ENCODE assay signal across 18 cellular contexts in the genomic region with DNA sequence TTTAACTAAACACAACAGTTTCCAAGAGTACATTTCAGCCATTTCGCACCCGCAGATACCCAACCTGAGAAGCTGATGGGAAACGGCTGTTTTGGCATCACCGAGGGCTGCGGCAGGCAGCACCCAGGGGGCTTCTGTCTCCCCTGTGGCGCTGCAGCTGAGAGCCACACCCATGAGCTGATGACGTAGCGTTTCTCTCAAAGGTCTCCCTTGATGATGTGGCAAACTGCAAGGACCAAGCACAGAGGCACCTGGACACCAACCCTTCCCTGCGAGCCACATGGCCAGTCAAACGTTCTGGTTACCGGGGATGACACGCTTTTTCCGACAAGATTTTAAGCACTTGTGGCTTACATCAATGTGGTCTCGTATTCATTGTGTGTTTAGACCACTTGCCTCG.
DNase-seq lines count a peak whose midpoint lies in the region; ATAC-seq, FAIRE-seq and TF ChIP-seq lines count a peak whose summit lies in the region.
"Had no signal": no experiment of that assay in that cellular context is flagged by ENCODE, and none has a peak within 500 bp of the region (broad histone marks: within the 10 kb centered on the region; RNA-seq: fewer than 3 reads in every experiment).

No MANE protein-coding gene starts in this region.

- FAIRE-seq in urothelium cell line (lab: Jason Lieb, UNC), result no peak
- FAIRE-seq: D721Med, G401.6, GM12891 had no signal

- DNase-seq in NCI-H1436 (lab: John Stamatoyannopoulos, UW) (peak; percentile 61), NCI-H1436 treated with DMSO at 0.1 percent for 48 hours (lab: John Stamatoyannopoulos, UW) (no peak), urothelium cell line (ENCODE audit: low spot score) (no peak), right atrium auricular region (ENCODE audit: low spot score) (no peak)
- DNase-seq in stimulated activated CD4-positive, alpha-beta T cell treated with anti-CD3 and anti-CD28 coated beads, Interleukin-1b, Interleukin-23, amount 100 ng/mL, for 48 hours, result peak; percentile 23
- DNase-seq in stimulated activated CD4-positive, alpha-beta T cell treated with anti-CD3 and anti-CD28 coated beads, Interleukin-4, amount 100 ng/mL, for 4 hours, result no peak
- peak; percentile 35 for DNase-seq in stimulated activated CD8-positive, alpha-beta memory T cell treated with anti-CD3 and anti-CD28 coated beads, Interleukin-4, amount 100 ng/mL, for 48 hours
- DNase-seq: CD8-positive, alpha-beta T cell; COR-L47; DMS153; DMS79 treated with DMSO at 0.1 percent for 48 hours; EL; H7 had no signal

- no peak for TF ChIP-seq EP300 in gastroesophageal sphincter (IDR thresholded peaks at IDR 0.05)

- no peak overlapping the region for H3K4me3 ChIP-seq in right atrium auricular region
- H3K4me3 ChIP-seq in gastroesophageal sphincter, result no peak overlapping the region

- H3K4me1 ChIP-seq in right atrium auricular region (no peaks in the 10 kb centered on the region), gastroesophageal sphincter (no peaks in the 10 kb centered on the region)

- H3K9me3 ChIP-seq in right atrium auricular region (no peaks in the 10 kb centered on the region), gastroesophageal sphincter (no peaks in the 10 kb centered on the region)

- H3K27me3 ChIP-seq in right atrium auricular region, result no peaks in the 10 kb centered on the region
- H3K27me3 ChIP-seq in gastroesophageal sphincter, result peaks cover 52% of the 10 kb centered on the region

- no peak for TF ChIP-seq CTCF in right atrium auricular region (IDR thresholded peaks at IDR 0.05)
- no peak for TF ChIP-seq CTCF in gastroesophageal sphincter (IDR thresholded peaks at IDR 0.05)

- no peak for TF ChIP-seq POLR2A in gastroesophageal sphincter (IDR thresholded peaks at IDR 0.05)

- no peak for ATAC-seq in gastroesophageal sphincter
- ATAC-seq: CD8-positive, alpha-beta T cell had no signal

- no peak overlapping the region for H3K27ac ChIP-seq in right atrium auricular region
- H3K27ac ChIP-seq in gastroesophageal sphincter, result no peak overlapping the region
- H3K27ac ChIP-seq: 22Rv1 had no signal

- no peaks in the 10 kb centered on the region for H3K36me3 ChIP-seq in right atrium auricular region
- H3K36me3 ChIP-seq in gastroesophageal sphincter, result no peaks in the 10 kb centered on the region

- 72 to 97% methylated on average over 6 to 14 of the region's 15 CpGs for WGBS in gastroesophageal sphincter (ENCODE audit: low coverage in 1 of 2), 2 donors

Comparison
In these comparisons a context has a peak if more than half of its experiments do, and no peak if none do; other contexts are left out.
1. DNase-seq: peak in NCI-H1436 (single experiment), stimulated activated CD4-positive, alpha-beta T cell treated with anti-CD3 and anti-CD28 coated beads, Interleukin-1b, Interleukin-23, amount 100 ng/mL, for 48 hours (single experiment) and stimulated activated CD8-positive, alpha-beta memory T cell treated with anti-CD3 and anti-CD28 coated beads, Interleukin-4, amount 100 ng/mL, for 48 hours (single experiment); none in NCI-H1436 treated with DMSO at 0.1 percent for 48 hours (single experiment), stimulated activated CD4-positive, alpha-beta T cell treated with anti-CD3 and anti-CD28 coated beads, Interleukin-4, amount 100 ng/mL, for 4 hours (0 of 2), urothelium cell line (single experiment) and right atrium auricular region (single experiment).